Comparison of ENCODE assay signal across 8 cellular contexts in the genomic region with DNA sequence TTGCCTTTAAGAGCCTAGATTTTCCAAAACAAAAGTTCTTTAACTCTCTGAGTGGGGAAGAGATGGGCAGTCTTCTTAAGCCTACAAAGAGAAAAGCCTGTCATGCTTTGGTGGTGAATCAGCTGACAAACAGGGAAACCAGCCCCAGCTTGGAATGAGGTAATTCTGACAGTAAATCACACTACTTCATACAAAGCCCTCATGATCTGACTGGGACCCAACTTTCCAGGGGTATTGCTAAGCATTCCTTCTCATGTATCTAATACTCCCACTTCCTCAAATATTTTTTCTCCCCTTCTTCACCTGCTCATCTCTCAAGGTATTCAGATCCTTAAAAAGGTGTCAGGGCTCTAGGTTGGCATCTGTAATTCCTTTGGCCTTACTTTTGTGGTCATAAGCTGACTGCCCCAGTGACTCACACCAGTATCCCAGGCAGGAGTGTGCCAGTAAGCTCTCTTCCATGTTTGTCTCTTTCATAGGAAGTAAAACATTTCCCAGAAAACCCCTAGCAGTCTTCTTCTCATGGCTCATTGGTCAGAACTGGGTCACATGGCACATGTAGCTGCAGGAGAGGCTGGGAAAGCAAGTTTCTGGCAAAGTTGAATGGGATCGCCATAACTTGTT. TPM values are rescaled to one million over a fixed set of nuclear protein-coding genes. Genes with fewer than 3 reads are reported as not detected.
A peak's percentile ranks its signal among the peaks of the same experiment; 100 is the strongest.
DNase-seq lines count a peak whose midpoint lies in the region; ATAC-seq and TF ChIP-seq lines count a peak whose summit lies in the region.

No MANE protein-coding gene starts in this region.

- H3K27me3 ChIP-seq in Peyer's patch (no peaks in the 10 kb centered on the region), fibroblast of lung (ENCODE audit: control insufficient read depth, insufficient read depth, low read length) (no peaks in the 10 kb centered on the region), sigmoid colon (no peaks in the 10 kb centered on the region), spleen (replicated peaks in 1 of 7) (no peaks in the 10 kb centered on the region)

- H3K27ac ChIP-seq in Peyer's patch, result peak overlapping the region in 3 of 4 donors; percentile 47 to 77 (median 68)
- peak overlapping the region; percentile 99 for H3K27ac ChIP-seq in fibroblast of lung (ENCODE audit: insufficient read depth, low read length)
- H3K27ac ChIP-seq in sigmoid colon, result peak overlapping the region; percentile 63 to 81 (median 80)
- H3K27ac ChIP-seq in spleen, result peak overlapping the region in 3 of 8 donors; percentile 25 to 43 (median 40)

- H3K9me3 ChIP-seq in Peyer's patch (no peaks in the 10 kb centered on the region), fibroblast of lung (ENCODE audit: control insufficient read depth, insufficient read depth, low read depth, low read length) (no peaks in the 10 kb centered on the region), sigmoid colon (no peaks in the 10 kb centered on the region), spleen (no peaks in the 10 kb centered on the region)

- peak overlapping the region; percentile 60 for H3K4me2 ChIP-seq in fibroblast of lung (ENCODE audit: extremely low read depth, insufficient read depth, low read length)

- DNase-seq in GM04504 (ENCODE audit: low read depth) (peak; percentile 94), Peyer's patch (peak in 1 of 3 donors; percentile 66), fibroblast of lung (ENCODE audit: low read depth in 2 of 2) (peak; percentile 99 to 100), sigmoid colon (peak; percentile 77), NCI-H524 treated with DMSO at 0.1 percent for 48 hours (lab: John Stamatoyannopoulos, UW) (no peak), spleen (no peak)

- no peak for TF ChIP-seq POLR2A in Peyer's patch (IDR thresholded peaks at IDR 0.05)
- TF ChIP-seq POLR2A in sigmoid colon (IDR thresholded peaks at IDR 0.05), result no peak
- TF ChIP-seq POLR2A in spleen (IDR thresholded peaks at IDR 0.05), result no peak

- WGBS in sigmoid colon, 2 donors, result 91 to 96% methylated on average over 1 of the region's 1 CpG
- 93 to 97% (median 95%) methylated on average over 1 of the region's 1 CpG for WGBS in spleen, 5 donors

- H3K4me1 ChIP-seq in Peyer's patch (peaks cover 0 to 27% (median 0%) of the 10 kb centered on the region in 4 donors), fibroblast of lung (ENCODE audit: control insufficient read depth, extremely low read depth, insufficient read depth, low read length) (peaks cover 24% of the 10 kb centered on the region), sigmoid colon (peaks cover 0 to 60% (median 46%) of the 10 kb centered on the region in 4 donors), spleen (peaks cover 8 to 36% (median 15%) of the 10 kb centered on the region in 6 donors)

- H3K4me3 ChIP-seq in Peyer's patch (no peak overlapping the region), fibroblast of lung (replicated peaks in 1 of 4; ENCODE audit: control extremely low read depth in 1 of 4, insufficient read depth in 1 of 4, low read depth in 3 of 4, low read length in 4 of 4) (no peak overlapping the region), sigmoid colon (no peak overlapping the region), spleen (no peak overlapping the region)

- H3K79me2 ChIP-seq in fibroblast of lung (ENCODE audit: control insufficient read depth, insufficient read depth, low read length), result no peaks in the 10 kb centered on the region

- peak overlapping the region; percentile 47 for H3K9ac ChIP-seq in fibroblast of lung (ENCODE audit: insufficient read depth, low read length)

- H3K36me3 ChIP-seq in Peyer's patch, result no peaks in the 10 kb centered on the region
- no peaks in the 10 kb centered on the region for H3K36me3 ChIP-seq in fibroblast of lung (ENCODE audit: control insufficient read depth, insufficient read depth, low read length)
- no peaks in the 10 kb centered on the region for H3K36me3 ChIP-seq in sigmoid colon
- no peaks in the 10 kb centered on the region for H3K36me3 ChIP-seq in spleen

- TF ChIP-seq CTCF in Peyer's patch (IDR thresholded peaks at IDR 0.05) (no peak), fibroblast of lung (conservative IDR thresholded peaks at IDR 0.05 in 1 of 2, IDR thresholded peaks at IDR 0.05 in 1 of 2; ENCODE audit: low read depth in 1 of 2, low read length in 2 of 2) (no peak), sigmoid colon (IDR thresholded peaks at IDR 0.05) (no peak), spleen (IDR thresholded peaks at IDR 0.05 in 8 of 11, conservative IDR thresholded peaks at IDR 0.05 in 3 of 11) (no peak)

- H2AFZ ChIP-seq in fibroblast of lung (ENCODE audit: low read length), result no peak overlapping the region

- H4K20me1 ChIP-seq in fibroblast of lung (ENCODE audit: control insufficient read depth, extremely low read depth, insufficient read depth, low read length), result no peaks in the 10 kb centered on the region

- ATAC-seq in GM19463 (IDR thresholded peaks at IDR 0.05; ENCODE audit: unreplicated experiment) (no peak), GM19452 (IDR thresholded peaks at IDR 0.05; ENCODE audit: unreplicated experiment) (no peak)

- TF ChIP-seq EP300 in sigmoid colon (IDR thresholded peaks at IDR 0.05), result peak in 1 of 4 donors; percentile 60

- intact Hi-C loops in sigmoid colon (cut with DNase I) (no loop called here), spleen (cut with DNase I; ENCODE audit: low total_unique reads) (no loop called here)

RNA-seq across cellular contexts. Expression of a gene that starts 15.0 kb away (rescaled TPM):
- total RNA-seq in Peyer's patch (10 to 100 TPM; 12.4 to 23.3 (median 19.0) TPM), fibroblast of lung (8.2 and 9.7 TPM in 2 replicates), sigmoid colon (1 to 10 TPM; 6.1 to 7.2 (median 6.3) TPM), spleen (10 to 100 TPM in 4 of 7 donors, 1 to 10 TPM in 3; 8.7 to 12.7 (median 10.7) TPM)
- polyA plus RNA-seq in fibroblast of lung (6.3 and 7.2 TPM in 2 replicates), sigmoid colon (10 to 100 TPM in 1 of 3 donors, 1 to 10 TPM in 2; 8.6 to 10.8 (median 9.5) TPM), spleen (1 to 10 TPM; 4.2 to 6.1 (median 4.7) TPM)
- polyA plus RNA-seq in fibroblast of lung (2012), result 5.8 and 6.6 TPM in 2 replicates
- 7.7 and 11.1 TPM in 2 replicates for polyA minus RNA-seq in fibroblast of lung (ENCODE audit: low replicate concordance)

RNA-seq across cellular contexts. Expression of a gene that starts 15.4 kb away (rescaled TPM):
- total RNA-seq in Peyer's patch (under 1 TPM in 1 of 4 donors, not detected in 3; 0.53 TPM), fibroblast of lung (4.0 and 4.9 TPM in 2 replicates), sigmoid colon (1 to 10 TPM in 2 of 4 donors, under 1 TPM in 1, not detected in 1; 0.55 to 5.3 (median 1.1) TPM), spleen (1 to 10 TPM in 1 of 7 donors, under 1 TPM in 4, not detected in 2; 0.32 to 2.3 (median 0.84) TPM)
- polyA plus RNA-seq in fibroblast of lung (3.0 and 3.1 TPM in 2 replicates), sigmoid colon (under 1 TPM; 0.60 to 0.90 (median 0.69) TPM), spleen (under 1 TPM; 0.58 to 0.91 (median 0.74) TPM)
- polyA plus RNA-seq in fibroblast of lung (2012), result 2.4 and 2.7 TPM in 2 replicates
- polyA minus RNA-seq in fibroblast of lung (ENCODE audit: low replicate concordance), result 1.8 TPM in 1 of 2 replicates, not detected in the other

Comparison
In these comparisons a context has a peak if more than half of its experiments do, and no peak if none do; other contexts are left out.
1. DNase-seq: peak in GM04504 (single experiment), fibroblast of lung (2 of 2) and sigmoid colon (single experiment); none in NCI-H524 treated with DMSO at 0.1 percent for 48 hours (single experiment) and spleen (single experiment).